ENCODE assay signal across 1 cellular context in genomic region chr6:155497273-155497672, GRCh38.
TF ChIP-seq lines count a peak whose summit lies in the region.

No MANE protein-coding gene starts in this region.

TF ChIP-seq in A549, 52 proteins besides CTCF, POLR2A, EP300 and RAD21 (continued from another document):
- TF ChIP-seq MAFK (IDR thresholded peaks at IDR 0.05; ENCODE audit: partially characterized antibody) (no peak), MAZ (IDR thresholded peaks at IDR 0.05; ENCODE audit: borderline replicate concordance, low read depth, low read length) (no peak), BHLHE40 (IDR thresholded peaks at IDR 0.05; ENCODE audit: low read depth, low read length) (no peak), JUN (IDR thresholded peaks at IDR 0.05) (no peak), TP53 (CRISPR knock-in tag; IDR thresholded peaks at IDR 0.05) (no peak), JUNB (IDR thresholded peaks at IDR 0.05) (no peak)
